ENCODE assay signal across 11 cellular contexts in genomic region chr10:32963102-32963501, GRCh38. TPM values are rescaled to one million over a fixed set of nuclear protein-coding genes. Genes with fewer than 3 reads are reported as not detected.
DNase-seq lines count a peak whose midpoint lies in the region; FAIRE-seq and TF ChIP-seq lines count a peak whose summit lies in the region.
"Had no signal": no experiment of that assay in that cellular context is flagged by ENCODE, and none has a peak within 500 bp of the region (broad histone marks: within the 10 kb centered on the region; RNA-seq: fewer than 3 reads in every experiment).

No MANE protein-coding gene starts in this region.

- no peak overlapping the region for H4K8ac ChIP-seq in trophoblast cell (ENCODE audit: low read depth, low read length)

- DNase-seq in M059J (ENCODE audit: low read depth) = peak; percentile 51
- DNase-seq in epithelial cell of esophagus (ENCODE audit: low read depth) = peak; percentile 81
- DNase-seq in trophoblast cell = peak; percentile 52 to 86
- no peak for DNase-seq in frontal cortex (ENCODE audit: low spot score in 2 of 2)
- no peak for DNase-seq in NCI-H2196 (lab: John Stamatoyannopoulos, UW; ENCODE audit: unreplicated experiment)
- DNase-seq in GM20000 (ENCODE audit: low spot score) = no peak
- no peak for DNase-seq in foreskin melanocyte
- DNase-seq: activated naive CD8-positive, alpha-beta T cell treated with anti-CD3 and anti-CD28 coated beads, Interleukin-2, amount 50 U/mL, for 24 hours; DMS79; left colon had no signal

- H3K9me3 ChIP-seq in DOHH2 (ENCODE audit: control insufficient read depth, insufficient read depth, low read length) (no peaks in the 10 kb centered on the region), trophoblast cell (ENCODE audit: insufficient read depth, low read depth, low read length) (no peaks in the 10 kb centered on the region)

- H3K79me1 ChIP-seq in trophoblast cell (ENCODE audit: low read length) = peaks cover 20% of the 10 kb centered on the region

- no peak for TF ChIP-seq CTCF in DOHH2 (IDR thresholded peaks at IDR 0.05; ENCODE audit: low read depth, low read length, poor library complexity, severe bottlenecking)
- no peak for TF ChIP-seq CTCF in epithelial cell of esophagus (IDR thresholded peaks at IDR 0.05; ENCODE audit: insufficient read depth, low read depth, low read length, missing control alignments)
- no peak for TF ChIP-seq CTCF in GM20000 (IDR thresholded peaks at IDR 0.05; ENCODE audit: extremely low read depth, missing control alignments)

- H3K4me3 ChIP-seq in DOHH2 (ENCODE audit: low read length) (peak overlapping the region; percentile 98), epithelial cell of esophagus (ENCODE audit: low read length) (no peak overlapping the region), trophoblast cell (ENCODE audit: low read depth, low read length) (no peak overlapping the region)

- H3K4me1 ChIP-seq in DOHH2 (ENCODE audit: control insufficient read depth, low read length) (peaks cover 65% of the 10 kb centered on the region), trophoblast cell (ENCODE audit: control insufficient read depth in 1 of 2, insufficient read depth in 2 of 2, low read length in 2 of 2) (peaks cover 5 to 12% of the 10 kb centered on the region in 2 experiments)

- H3K4me2 ChIP-seq in DOHH2 (ENCODE audit: low read length) (peak overlapping the region; percentile 95), trophoblast cell (ENCODE audit: low read length) (no peak overlapping the region)

- no peak for FAIRE-seq in frontal cortex (lab: Jason Lieb, UNC)

- H3K36me3 ChIP-seq in DOHH2 (ENCODE audit: control insufficient read depth, low read length) (peaks cover 11% of the 10 kb centered on the region), trophoblast cell (ENCODE audit: control insufficient read depth in 1 of 2, insufficient read depth in 2 of 2, low read length in 2 of 2) (peaks cover 0 to 3% of the 10 kb centered on the region in 2 experiments)

- no peaks in the 10 kb centered on the region for H3K9me2 ChIP-seq in DOHH2 (replicated peaks; ENCODE audit: control insufficient read depth, low read length)

- H2BK12ac ChIP-seq in trophoblast cell (ENCODE audit: low read length) = no peak overlapping the region

- no peak overlapping the region for H2BK120ac ChIP-seq in trophoblast cell (ENCODE audit: insufficient read depth, low read length, poor library complexity)

- H3K27ac ChIP-seq in DOHH2 (ENCODE audit: low read depth, low read length) (peak overlapping the region; percentile 91), trophoblast cell (ENCODE audit: low read depth, low read length) (no peak overlapping the region)

- H3K27me3 ChIP-seq in DOHH2 (ENCODE audit: control insufficient read depth, low read length) = no peaks in the 10 kb centered on the region
- H3K27me3 ChIP-seq in trophoblast cell (ENCODE audit: insufficient read depth, low read length) = no peaks in the 10 kb centered on the region

- H4K12ac ChIP-seq in trophoblast cell (ENCODE audit: low read depth, low read length) = no peak overlapping the region

- H3K18ac ChIP-seq in trophoblast cell (ENCODE audit: low read length) = no peak overlapping the region

- no peak overlapping the region for H3K4ac ChIP-seq in trophoblast cell (ENCODE audit: low read depth, low read length)

- no peak overlapping the region for H2BK5ac ChIP-seq in trophoblast cell (ENCODE audit: low read depth, low read length, poor library complexity)

- H4K91ac ChIP-seq in trophoblast cell (ENCODE audit: low read depth, low read length) = no peak overlapping the region

- WGBS in trophoblast cell (ENCODE audit: extremely low coverage, insufficient coverage, insufficient read length) = no CpG with 5 or more reads among the region's 3 CpGs

- H3K23ac ChIP-seq in trophoblast cell (ENCODE audit: low read length) = no peak overlapping the region

- no peaks in the 10 kb centered on the region for H4K20me1 ChIP-seq in DOHH2 (ENCODE audit: control insufficient read depth, insufficient read depth, low read depth, low read length)

- peaks cover 29% of the 10 kb centered on the region for H3F3A ChIP-seq in DOHH2 (ENCODE audit: control insufficient read depth, insufficient read depth)

- peaks cover 33% of the 10 kb centered on the region for H3K79me2 ChIP-seq in DOHH2 (ENCODE audit: control insufficient read depth, low read length)
- peaks cover 5% of the 10 kb centered on the region for H3K79me2 ChIP-seq in trophoblast cell (ENCODE audit: control insufficient read depth, insufficient read depth, low read length, poor library complexity)

- no peak overlapping the region for H3K9ac ChIP-seq in trophoblast cell (ENCODE audit: low read length)

- no peak overlapping the region for H2AFZ ChIP-seq in trophoblast cell (ENCODE audit: insufficient read depth, low read length, poor library complexity)

- no peak overlapping the region for H2AK5ac ChIP-seq in trophoblast cell (ENCODE audit: low read length)

- no peak overlapping the region for H3K14ac ChIP-seq in trophoblast cell (ENCODE audit: low read length)

RNA-seq across cellular contexts. Expression of gene ITGB1, which starts 5.1 kb away (rescaled TPM):
- total RNA-seq in M059J (2014; rRNA removed; shearing (Covaris generic)) = 855 and 1,449 TPM in 2 replicates
- 787 and 808 TPM in 2 replicates for polyA plus RNA-seq in trophoblast cell (2013)
- 110 TPM for total RNA-seq in frontal cortex

Comparison
In these comparisons a context has a peak if more than half of its experiments do, and no peak if none do; other contexts are left out.
1. DNase-seq: peak in M059J (single experiment), epithelial cell of esophagus (single experiment) and trophoblast cell (2 of 2); none in frontal cortex (0 of 2), NCI-H2196 (single experiment), GM20000 (single experiment) and foreskin melanocyte (single experiment).